ENCODE assay signal across 11 cellular contexts in the genomic region with DNA sequence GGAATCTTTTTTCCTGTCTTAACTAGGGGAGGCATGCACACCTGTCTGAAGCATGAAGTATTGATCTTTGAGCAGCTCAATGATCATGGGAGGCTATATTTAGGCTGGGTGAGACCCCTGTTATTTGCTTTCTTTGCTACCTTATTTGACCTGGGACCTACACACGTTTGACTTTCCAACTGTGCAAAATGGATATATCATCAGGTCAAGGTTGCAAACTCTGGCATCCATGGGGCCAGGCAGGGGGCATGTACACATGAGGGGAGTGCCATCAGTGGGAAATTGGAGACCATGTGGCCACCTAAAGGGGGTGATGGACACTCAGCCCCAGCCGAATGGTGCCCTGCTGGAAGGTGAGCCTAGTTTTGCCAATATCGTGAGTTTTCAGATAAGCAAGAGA.
"Had no signal": no experiment of that assay in that cellular context is flagged by ENCODE, and none has a peak within 500 bp of the region (broad histone marks: within the 10 kb centered on the region; RNA-seq: fewer than 3 reads in every experiment).

No MANE protein-coding gene starts in this region.

- H3K36me3 ChIP-seq: HAP-1 had no signal

- FAIRE-seq: H1, H54 had no signal

- H3K4me1 ChIP-seq: HAP-1 had no signal

- H3K9ac ChIP-seq: GM23248 had no signal

- H3K9me3 Mint-ChIP-seq: GM23338, H9, HFFc6 had no signal

- H3K27ac Mint-ChIP-seq: GM23338, H9, HFFc6 had no signal

- H3K4me2 ChIP-seq: GM23338 had no signal

- H3K27ac ChIP-seq: GM23248 had no signal

- H3K9me3 ChIP-seq: HAP-1 had no signal

- H3K4me3 ChIP-seq: GM23248, GM23338, HAP-1 had no signal

- ATAC-seq: GM23338, HCT116 had no signal

- DNase-seq: GM23248, GOT3, H7, H9, HCEC 1CT, HFFc6 had no signal

- H2AFZ ChIP-seq: GM23248, GM23338 had no signal

- H3K4me3 Mint-ChIP-seq: GM23338, H9, HFFc6 had no signal
